In the genomic region with DNA sequence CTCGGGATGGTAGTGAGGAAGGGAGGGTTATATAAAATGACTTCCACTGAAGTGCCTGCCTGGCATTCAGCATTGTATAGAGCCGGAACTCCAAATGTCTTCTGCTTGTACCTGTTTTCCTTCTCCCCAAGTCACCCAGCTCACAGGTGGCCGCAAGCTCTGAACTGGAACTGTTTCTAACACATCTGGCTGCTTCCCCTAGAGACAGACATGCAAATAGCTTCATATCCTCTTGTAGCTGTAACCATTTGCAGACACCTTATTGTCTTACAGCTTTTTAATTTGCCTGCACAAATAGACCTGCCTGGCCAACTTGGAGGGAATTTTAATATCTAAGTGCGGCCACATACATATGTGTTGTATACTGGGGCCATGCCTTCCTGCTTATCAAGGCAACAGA, we compare ENCODE assay signal across 11 cellular contexts.
DNase-seq lines count a peak whose midpoint lies in the region; ATAC-seq lines count a peak whose summit lies in the region.
"Had no signal": no experiment of that assay in that cellular context is flagged by ENCODE, and none has a peak within 500 bp of the region (broad histone marks: within the 10 kb centered on the region; RNA-seq: fewer than 3 reads in every experiment).

No MANE protein-coding gene starts in this region.

- peaks cover 61% of the 10 kb centered on the region for H3K4me1 Mint-ChIP-seq in activated CD4-positive, alpha-beta T cell treated with anti-CD3 and anti-CD28 coated beads, Interleukin-2, amount 10 ng/mL, durations not matched to agents 7 days and 5 days

- POLR2A ChIA-PET in activated CD4-positive, alpha-beta T cell treated with anti-CD3 and anti-CD28 coated beads, Interleukin-2, amount 10 ng/mL, durations not matched to agents 7 days and 5 days (lab: Charles Lee), result no interaction called here

- no peak for DNase-seq in activated CD4-positive, alpha-beta T cell treated with anti-CD3 and anti-CD28 coated beads, Interleukin-2, amount 10 ng/mL, durations not matched to agents 7 days and 5 days
- no peak for DNase-seq in activated CD4-positive, alpha-beta T cell treated with anti-CD3 and anti-CD28 coated beads, Interleukin-2, amount 50 U/mL, for 1 hour
- DNase-seq in GDM1 (lab: John Stamatoyannopoulos, UW), result no peak
- no peak for DNase-seq in DMS53 treated with DMSO at 0.1 percent for 48 hours (lab: John Stamatoyannopoulos, UW; ENCODE audit: unreplicated experiment)
- DNase-seq in SKM-1 treated with dmso at 0.1 percent for 144 hours (lab: John Stamatoyannopoulos, UW; ENCODE audit: unreplicated experiment), result no peak
- DNase-seq: activated naive CD4-positive, alpha-beta T cell treated with anti-CD3 and anti-CD28 coated beads for 36 hours; NCI-H1092; upper lobe of left lung had no signal

- H3K27ac ChIP-seq in thymus (ENCODE audit: low read depth), result peak overlapping the region; percentile 49
- H3K27ac ChIP-seq: upper lobe of left lung had no signal

- H3K4me3 Mint-ChIP-seq in activated CD4-positive, alpha-beta T cell treated with anti-CD3 and anti-CD28 coated beads, Interleukin-2, amount 10 ng/mL, durations not matched to agents 7 days and 5 days, result no peak overlapping the region
- H3K4me3 Mint-ChIP-seq: activated naive CD4-positive, alpha-beta T cell treated with anti-CD3 and anti-CD28 coated beads for 36 hours had no signal

- peaks cover 19% of the 10 kb centered on the region for H3K4me1 ChIP-seq in thymus (ENCODE audit: control insufficient read depth, insufficient read depth, low read length)
- H3K4me1 ChIP-seq: upper lobe of left lung had no signal

- CTCF ChIA-PET in activated CD4-positive, alpha-beta T cell treated with anti-CD3 and anti-CD28 coated beads, Interleukin-2, amount 10 ng/mL, durations not matched to agents 7 days and 5 days (lab: Charles Lee), result interaction anchor here (1.0 kb wide), 1 partner anchor 8 kb away, joined by 5 read pairs; no protein-coding TSS in a partner anchor

- H3K27me3 Mint-ChIP-seq in activated CD4-positive, alpha-beta T cell treated with anti-CD3 and anti-CD28 coated beads, Interleukin-2, amount 10 ng/mL, durations not matched to agents 7 days and 5 days, result no peaks in the 10 kb centered on the region

- H3K9me3 ChIP-seq in thymus (ENCODE audit: control insufficient read depth), result no peaks in the 10 kb centered on the region
- H3K9me3 ChIP-seq: upper lobe of left lung had no signal

- ATAC-seq in HG02623 (IDR thresholded peaks at IDR 0.05; ENCODE audit: unreplicated experiment) (peak; percentile 88), HG03565 (IDR thresholded peaks at IDR 0.05; ENCODE audit: unreplicated experiment) (peak; percentile 72)

- 59% methylated on average over 4 of the region's 4 CpGs for WGBS in thymus

- H3K9me3 Mint-ChIP-seq in activated CD4-positive, alpha-beta T cell treated with anti-CD3 and anti-CD28 coated beads, Interleukin-2, amount 10 ng/mL, durations not matched to agents 7 days and 5 days, result no peaks in the 10 kb centered on the region
- H3K9me3 Mint-ChIP-seq: activated naive CD4-positive, alpha-beta T cell treated with anti-CD3 and anti-CD28 coated beads for 36 hours had no signal

- peaks cover 25% of the 10 kb centered on the region for H3K36me3 Mint-ChIP-seq in activated CD4-positive, alpha-beta T cell treated with anti-CD3 and anti-CD28 coated beads, Interleukin-2, amount 10 ng/mL, durations not matched to agents 7 days and 5 days (ENCODE audit: low read depth)

- peak overlapping the region; percentile 73 for H3K27ac Mint-ChIP-seq in activated CD4-positive, alpha-beta T cell treated with anti-CD3 and anti-CD28 coated beads, Interleukin-2, amount 10 ng/mL, durations not matched to agents 7 days and 5 days
- H3K27ac Mint-ChIP-seq: activated naive CD4-positive, alpha-beta T cell treated with anti-CD3 and anti-CD28 coated beads for 36 hours had no signal

- H3K4me3 ChIP-seq in thymus (ENCODE audit: low read length), result no peak overlapping the region
- H3K4me3 ChIP-seq: upper lobe of left lung had no signal

- no peaks in the 10 kb centered on the region for H3K36me3 ChIP-seq in thymus (ENCODE audit: control insufficient read depth, insufficient read depth)
- H3K36me3 ChIP-seq: upper lobe of left lung had no signal

- H3K27me3 ChIP-seq in thymus (ENCODE audit: control insufficient read depth, insufficient read depth), result no peaks in the 10 kb centered on the region
- H3K27me3 ChIP-seq: upper lobe of left lung had no signal
